Comparison of ENCODE assay signal across 1 cellular context in the genomic region with DNA sequence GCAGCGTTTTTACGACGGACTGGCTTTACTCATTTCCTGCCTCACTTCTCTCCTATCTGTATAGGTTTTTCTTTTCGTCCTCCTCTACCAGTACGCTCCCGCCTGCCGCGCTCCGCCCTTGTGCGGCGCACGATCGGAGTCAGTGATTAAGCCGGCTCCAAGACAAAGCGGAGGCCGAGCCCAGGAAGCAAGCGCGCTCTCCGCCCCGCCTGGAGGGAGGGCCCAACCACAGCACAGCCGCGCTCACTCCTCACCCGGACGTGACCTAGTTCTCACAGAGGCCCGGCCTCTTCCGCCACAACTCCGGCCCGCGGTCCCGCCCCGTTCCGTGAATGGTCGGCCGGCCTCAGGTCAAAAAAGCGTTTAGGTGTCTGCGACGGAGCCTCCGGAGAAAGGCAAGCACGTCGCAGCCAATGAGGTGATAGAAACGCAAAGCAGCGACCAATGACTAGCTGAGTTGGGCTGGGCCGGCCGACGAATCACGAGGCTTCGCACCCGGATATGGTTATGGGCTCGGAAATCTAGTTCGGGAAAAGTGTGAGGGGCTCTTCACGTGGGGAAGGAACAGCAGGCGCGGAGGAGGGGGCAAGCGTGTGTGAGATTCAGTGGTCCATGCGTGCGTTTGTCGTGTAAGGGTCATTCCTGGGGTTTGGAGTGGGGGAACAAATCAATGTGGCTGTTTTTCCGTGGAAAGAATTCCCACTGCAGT.
TF ChIP-seq lines count a peak whose summit lies in the region.

METTL13 (plus strand) TSS at position 494 of the 709 bp plus-strand sequence. CDS start 308 bp downstream, outside the sequence.

TF ChIP-seq in HepG2, 621 proteins besides CTCF, POLR2A, EP300 and RAD21 (continued from another document and continues in another):
- TF ChIP-seq REL (CRISPR knock-in tag; conservative IDR thresholded peaks at IDR 0.05) (peak; percentile 77; the same call in 1 of the 2 replicates), FUBP1 (CRISPR knock-in tag; IDR thresholded peaks at IDR 0.05; ENCODE audit: borderline replicate concordance) (no peak), ZNF616 (CRISPR knock-in tag; IDR thresholded peaks at IDR 0.05; ENCODE audit: low read depth) (no peak), SOX13 (IDR thresholded peaks at IDR 0.05) (no peak), SOX13 (CRISPR knock-in tag; conservative IDR thresholded peaks at IDR 0.05 in 1 of 2, IDR thresholded peaks at IDR 0.05 in 1 of 2) (no peak), ZNF570 (CRISPR knock-in tag; IDR thresholded peaks at IDR 0.05; ENCODE audit: borderline replicate concordance) (no peak), ZKSCAN8 (CRISPR knock-in tag; IDR thresholded peaks at IDR 0.05; ENCODE audit: borderline replicate concordance) (no peak; the same call in 1 of the 2 replicates), DNMT1 (CRISPR knock-in tag; IDR thresholded peaks at IDR 0.05) (no peak), ZNF138 (CRISPR knock-in tag; IDR thresholded peaks at IDR 0.05; ENCODE audit: low read depth) (no peak), PAF1 (CRISPR knock-in tag; IDR thresholded peaks at IDR 0.05) (no peak), ZNF773 (CRISPR knock-in tag; IDR thresholded peaks at IDR 0.05; ENCODE audit: borderline replicate concordance) (no peak), ZC3H4 (CRISPR knock-in tag; IDR thresholded peaks at IDR 0.05; ENCODE audit: borderline replicate concordance) (no peak), ZNF282 (IDR thresholded peaks at IDR 0.05; ENCODE audit: partially characterized antibody) (no peak), BORCS8-MEF2B (CRISPR knock-in tag; IDR thresholded peaks at IDR 0.05) (no peak), MLX (CRISPR knock-in tag; IDR thresholded peaks at IDR 0.05) (no peak), MYNN (CRISPR knock-in tag; IDR thresholded peaks at IDR 0.05; ENCODE audit: low read depth) (no peak), MATR3 (CRISPR knock-in tag; IDR thresholded peaks at IDR 0.05) (no peak), AGO1 (IDR thresholded peaks at IDR 0.05; ENCODE audit: low read depth, low read length, poor library complexity, severe bottlenecking) (no peak), ZMYM4 (CRISPR knock-in tag; IDR thresholded peaks at IDR 0.05) (peak; percentile 99), ZNF646 (CRISPR knock-in tag; IDR thresholded peaks at IDR 0.05) (no peak), MNT (IDR thresholded peaks at IDR 0.05) (no peak; the same call in none of the 2 replicates), PHB2 (IDR thresholded peaks at IDR 0.05; ENCODE audit: partially characterized antibody) (no peak), MZF1 (CRISPR knock-in tag; IDR thresholded peaks at IDR 0.05; ENCODE audit: borderline replicate concordance) (no peak), BRCA1 (CRISPR knock-in tag; IDR thresholded peaks at IDR 0.05) (no peak), ZNF329 (CRISPR knock-in tag; IDR thresholded peaks at IDR 0.05; ENCODE audit: low read depth) (no peak), TSC22D2 (CRISPR knock-in tag; IDR thresholded peaks at IDR 0.05; ENCODE audit: borderline replicate concordance) (no peak), HMGA1 (CRISPR knock-in tag; conservative IDR thresholded peaks at IDR 0.05) (no peak), ZBTB7B (CRISPR knock-in tag; IDR thresholded peaks at IDR 0.05) (0 out of 2 replicates have a peak, but pooled peaks have one; percentile 5), SNAPC5 (CRISPR knock-in tag; IDR thresholded peaks at IDR 0.05; ENCODE audit: borderline replicate concordance) (0 out of 2 replicates have a peak, but pooled peaks have one; percentile 29), TARDBP (CRISPR knock-in tag; IDR thresholded peaks at IDR 0.05) (peak; percentile 60), PLRG1 (conservative IDR thresholded peaks at IDR 0.05) (no peak), FOSL2 (CRISPR knock-in tag; IDR thresholded peaks at IDR 0.05) (no peak), SRSF1 (optimal IDR thresholded peaks at IDR 0.05; ENCODE audit: low read depth, low read length) (peak; percentile 71), ZNF577 (CRISPR knock-in tag; IDR thresholded peaks at IDR 0.05; ENCODE audit: borderline replicate concordance, low read depth) (no peak), SSRP1 (CRISPR knock-in tag; IDR thresholded peaks at IDR 0.05) (no peak), TRAFD1 (CRISPR knock-in tag; IDR thresholded peaks at IDR 0.05; ENCODE audit: borderline replicate concordance) (no peak; the same call in 1 of the 2 replicates), NPAS2 (CRISPR knock-in tag; IDR thresholded peaks at IDR 0.05; ENCODE audit: borderline replicate concordance) (no peak), ZSCAN25 (CRISPR knock-in tag; IDR thresholded peaks at IDR 0.05) (no peak), SALL1 (CRISPR knock-in tag; IDR thresholded peaks at IDR 0.05) (peak; percentile 77), ZNF280B (CRISPR knock-in tag; IDR thresholded peaks at IDR 0.05; ENCODE audit: borderline replicate concordance) (no peak), ZNF639 (CRISPR knock-in tag; conservative IDR thresholded peaks at IDR 0.05) (no peak), NCOR1 (IDR thresholded peaks at IDR 0.05; ENCODE audit: borderline replicate concordance, low read length) (no peak; the same call in 1 of the 2 replicates), YEATS2 (CRISPR knock-in tag; IDR thresholded peaks at IDR 0.05; ENCODE audit: borderline replicate concordance) (peak; percentile 91; the same call in 1 of the 2 replicates), SMAD1 (CRISPR knock-in tag; IDR thresholded peaks at IDR 0.05; ENCODE audit: borderline replicate concordance, low read depth) (0 out of 2 replicates have a peak, but pooled peaks have one; percentile 41), NKX3-1 (CRISPR knock-in tag; IDR thresholded peaks at IDR 0.05) (no peak), NFKBIZ (CRISPR knock-in tag; IDR thresholded peaks at IDR 0.05) (0 out of 2 replicates have a peak, but pooled peaks have one; percentile 29), HNRNPK (IDR thresholded peaks at IDR 0.05; ENCODE audit: low read depth, low read length, poor library complexity, severe bottlenecking) (peak; percentile 32), SP140L (CRISPR knock-in tag; IDR thresholded peaks at IDR 0.05; ENCODE audit: borderline replicate concordance) (no peak), HMG20B (CRISPR knock-in tag; conservative IDR thresholded peaks at IDR 0.05) (no peak), ZFX (CRISPR knock-in tag; IDR thresholded peaks at IDR 0.05; ENCODE audit: low read depth) (peak; percentile 91), SATB2 (CRISPR knock-in tag; IDR thresholded peaks at IDR 0.05) (no peak), ZNF747 (CRISPR knock-in tag; IDR thresholded peaks at IDR 0.05; ENCODE audit: borderline replicate concordance) (peak; percentile 41; the same call in 1 of the 2 replicates), ZBTB42 (CRISPR knock-in tag; IDR thresholded peaks at IDR 0.05) (no peak)
